8 cellular contexts compared by ENCODE assay signal in genomic region chr15:41621200-41622193, GRCh38. TPM values are rescaled to one million over a fixed set of nuclear protein-coding genes. Genes with fewer than 3 reads are reported as not detected.
DNase-seq lines count a peak whose midpoint lies in the region; ATAC-seq, FAIRE-seq and TF ChIP-seq lines count a peak whose summit lies in the region.

No MANE protein-coding gene starts in this region.

- H3K4me3 ChIP-seq in thyroid gland (replicated peaks in 1 of 3), result peak overlapping the region; percentile 35 to 74 (median 60)

- peaks cover 6 to 10% of the 10 kb centered on the region in 2 donors for H3K4me1 ChIP-seq in thyroid gland

- 2 to 4% methylated on average over 29 to 40 of the region's 104 CpGs for WGBS in thyroid gland, 2 donors

- TF ChIP-seq POLR2A in thyroid gland (IDR thresholded peaks at IDR 0.05), result peak in 1 of 2 donors; percentile 19

- ATAC-seq in left cardiac atrium (peak; percentile 93), HG03565 (IDR thresholded peaks at IDR 0.05; ENCODE audit: unreplicated experiment) (no peak)

- peak overlapping the region; percentile 47 to 64 (median 59) for H3K27ac ChIP-seq in thyroid gland

- intact Hi-C loops in left cardiac atrium (cut with DNase I), result no loop called here
- intact Hi-C loops in thyroid gland (cut with DNase I), result no loop called here

- no peaks in the 10 kb centered on the region for H3K27me3 ChIP-seq in thyroid gland

- H3K9me3 ChIP-seq in thyroid gland, result no peaks in the 10 kb centered on the region

- no peaks in the 10 kb centered on the region for H3K36me3 ChIP-seq in thyroid gland

- FAIRE-seq in GM18507 (lab: Jason Lieb, UNC), result peak; percentile 52

- TF ChIP-seq CTCF in thyroid gland (IDR thresholded peaks at IDR 0.05), result no peak

- peak; percentile 58 for DNase-seq in GM18507 (ENCODE audit: extremely low spot score, insufficient read length, low read depth)
- DNase-seq in NCI-H128 (lab: John Stamatoyannopoulos, UW; ENCODE audit: unreplicated experiment), result peak; percentile 75
- peak; percentile 47 to 92 (median 73) for DNase-seq in T-helper 2 cell
- DNase-seq in amniotic stem cell (lab: John Stamatoyannopoulos, UW), result peak; percentile 56
- DNase-seq in left cardiac atrium, result peak; percentile 86
- peak; percentile 76 for DNase-seq in pons (ENCODE audit: low spot score)
- peak; percentile 79 to 80 for DNase-seq in thyroid gland

RNA-seq across cellular contexts. Expression of gene MGA, which starts 38.7 kb away (rescaled TPM):
- 10 to 100 TPM; 31.6 to 32.0 TPM for total RNA-seq in left cardiac atrium
- 100 to 1,000 TPM in 1 of 4 donors, 10 to 100 TPM in 3; 53.1 to 107 (median 67.6) TPM for total RNA-seq in thyroid gland
